ENCODE assay signal across 21 cellular contexts in genomic region chr12:69440016-69440415, GRCh38.
"Had no signal": no experiment of that assay in that cellular context is flagged by ENCODE, and none has a peak within 500 bp of the region (broad histone marks: within the 10 kb centered on the region; RNA-seq: fewer than 3 reads in every experiment).

No MANE protein-coding gene starts in this region.

- DNase-seq: activated CD4-positive, alpha-beta T cell treated with anti-CD3 and anti-CD28 coated beads for 48 hours; activated CD8-positive, alpha-beta memory T cell treated with anti-CD3 and anti-CD28 coated beads, Interleukin-2, amount 50 U/mL, for 48 hours; activated CD8-positive, alpha-beta T cell treated with anti-CD3 and anti-CD28 coated beads, Interleukin-2, amount 10 ng/mL, durations not matched to agents 7 days and 5 days; activated gamma-delta T cell treated with Interleukin-2 at 50 U/mL for 16 hours; brain microvascular endothelial cell; cerebellar nuclear complex; effector memory CD4-positive, alpha-beta T cell; gastrocnemius medialis; heart right ventricle; left ventricle myocardium inferior; naive thymus-derived CD8-positive, alpha-beta T cell; posterior cingulate gyrus; stimulated activated CD4-positive, alpha-beta T cell treated with anti-CD3 and anti-CD28 coated beads, Interleukin-4, amount 100 ng/mL, for 1 hour; stimulated activated naive B cell treated with anti-CD40 and anti-IgM and Interleukin-4, amounts not matched to agents 10 μg/mL and 1 μg/mL and 100 μg/mL, for 72 hours; thyroid gland; WERI-Rb-1 had no signal

- H3K9me3 ChIP-seq: gastrocnemius medialis, heart right ventricle, left ventricle myocardium inferior, neutrophil, right atrium auricular region, thyroid gland, vagina had no signal

- H3K27ac Mint-ChIP-seq: activated CD8-positive, alpha-beta T cell treated with anti-CD3 and anti-CD28 coated beads, Interleukin-2, amount 10 ng/mL, durations not matched to agents 7 days and 5 days; activated naive CD8-positive, alpha-beta T cell; memory B cell; naive thymus-derived CD8-positive, alpha-beta T cell; stimulated activated naive B cell treated with anti-CD40 and anti-IgM and Interleukin-4, amounts not matched to agents 10 μg/mL and 1 μg/mL and 100 μg/mL, for 72 hours had no signal

- H3K4me3 ChIP-seq: gastrocnemius medialis, heart right ventricle, left ventricle myocardium inferior, right atrium auricular region, thyroid gland, vagina had no signal

- H3K4me1 Mint-ChIP-seq: memory B cell; naive thymus-derived CD8-positive, alpha-beta T cell; stimulated activated naive B cell treated with anti-CD40 and anti-IgM and Interleukin-4, amounts not matched to agents 10 μg/mL and 1 μg/mL and 100 μg/mL, for 72 hours had no signal

- H3K27me3 ChIP-seq: brain microvascular endothelial cell, gastrocnemius medialis, heart right ventricle, neutrophil, right atrium auricular region, thyroid gland, vagina had no signal

- ATAC-seq: activated CD8-positive, alpha-beta T cell treated with anti-CD3 and anti-CD28 coated beads, Interleukin-2, amount 10 ng/mL, durations not matched to agents 7 days and 5 days; gastrocnemius medialis; heart right ventricle; naive thymus-derived CD8-positive, alpha-beta T cell; stimulated activated naive B cell treated with anti-CD40 and anti-IgM and Interleukin-4, amounts not matched to agents 10 μg/mL and 1 μg/mL and 100 μg/mL, for 72 hours had no signal

- H3K27me3 Mint-ChIP-seq: activated naive CD8-positive, alpha-beta T cell; stimulated activated naive B cell treated with anti-CD40 and anti-IgM and Interleukin-4, amounts not matched to agents 10 μg/mL and 1 μg/mL and 100 μg/mL, for 72 hours had no signal

- H3K4me3 Mint-ChIP-seq: activated CD8-positive, alpha-beta T cell treated with anti-CD3 and anti-CD28 coated beads, Interleukin-2, amount 10 ng/mL, durations not matched to agents 7 days and 5 days; activated naive CD8-positive, alpha-beta T cell; memory B cell; naive thymus-derived CD8-positive, alpha-beta T cell; stimulated activated naive B cell treated with anti-CD40 and anti-IgM and Interleukin-4, amounts not matched to agents 10 μg/mL and 1 μg/mL and 100 μg/mL, for 72 hours had no signal

- H3K36me3 ChIP-seq: brain microvascular endothelial cell, gastrocnemius medialis, heart right ventricle, left ventricle myocardium inferior, neutrophil, right atrium auricular region, thyroid gland, vagina, WERI-Rb-1 had no signal

- H3K4me1 ChIP-seq: gastrocnemius medialis, left ventricle myocardium inferior, vagina had no signal

- H3K27ac ChIP-seq: brain microvascular endothelial cell, gastrocnemius medialis, heart right ventricle, left ventricle myocardium inferior, neutrophil, right atrium auricular region, thyroid gland, vagina, WERI-Rb-1 had no signal

- H3K9me3 Mint-ChIP-seq: memory B cell; naive thymus-derived CD8-positive, alpha-beta T cell; stimulated activated naive B cell treated with anti-CD40 and anti-IgM and Interleukin-4, amounts not matched to agents 10 μg/mL and 1 μg/mL and 100 μg/mL, for 72 hours had no signal

- H3K36me3 Mint-ChIP-seq: stimulated activated naive B cell treated with anti-CD40 and anti-IgM and Interleukin-4, amounts not matched to agents 10 μg/mL and 1 μg/mL and 100 μg/mL, for 72 hours had no signal
